Comparison of ENCODE assay signal across 1 cellular context in the genomic region with DNA sequence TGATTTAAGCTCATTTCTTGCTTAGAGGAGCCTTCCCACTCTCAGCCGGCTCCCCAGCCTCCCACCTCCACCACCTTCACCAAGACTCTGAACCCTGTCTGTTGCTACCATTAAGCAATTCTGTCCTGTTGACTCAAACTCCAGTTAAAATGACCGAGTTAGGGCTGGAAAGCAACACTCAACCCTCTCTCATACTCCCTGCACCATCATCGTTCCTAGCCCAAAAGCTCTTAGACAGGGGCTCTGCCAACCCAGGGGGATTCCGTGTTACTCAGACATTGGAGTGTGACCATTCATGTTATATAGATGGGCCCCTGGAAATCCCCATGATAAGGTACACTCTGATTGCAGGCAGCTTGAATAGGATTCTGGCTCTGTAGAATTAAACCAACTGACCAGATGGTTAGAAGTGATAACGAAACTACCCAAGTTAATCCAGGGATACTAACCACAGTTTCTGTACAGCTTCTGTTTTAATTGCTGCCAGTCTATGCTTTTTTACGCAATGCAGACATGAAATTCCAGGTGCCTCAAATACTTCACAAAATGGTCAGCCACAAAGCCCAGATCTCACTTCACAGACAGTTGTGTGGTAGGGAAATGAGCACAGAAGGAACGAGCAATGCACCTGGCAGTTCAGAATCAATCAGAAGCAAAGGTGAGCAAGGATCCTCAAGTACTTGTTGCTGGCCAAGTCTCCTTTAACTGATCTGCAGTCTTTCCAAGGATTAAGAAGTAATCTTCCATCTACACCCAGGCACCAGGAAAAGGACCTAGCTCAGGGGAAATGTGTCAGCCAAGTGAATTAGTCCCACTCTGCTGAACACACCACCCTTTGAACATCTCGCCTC.
TF ChIP-seq lines count a peak whose summit lies in the region.

No MANE protein-coding gene starts in this region.

TF ChIP-seq in H1, 55 proteins besides CTCF, POLR2A, EP300 and RAD21:
- no peak for TF ChIP-seq TAF1 (IDR thresholded peaks at IDR 0.05; ENCODE audit: low read depth, low read length)
- TF ChIP-seq, protein P1, sequence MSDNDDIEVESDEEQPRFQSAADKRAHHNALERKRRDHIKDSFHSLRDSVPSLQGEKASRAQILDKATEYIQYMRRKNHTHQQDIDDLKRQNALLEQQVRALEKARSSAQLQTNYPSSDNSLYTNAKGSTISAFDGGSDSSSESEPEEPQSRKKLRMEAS (IDR thresholded peaks at IDR 0.05), result no peak
- no peak for TF ChIP-seq TEAD4 (IDR thresholded peaks at IDR 0.05; ENCODE audit: low read depth, low read length)
- no peak for TF ChIP-seq CHD1 (IDR thresholded peaks at IDR 0.05; ENCODE audit: low read depth, low read length)
TF ChIP-seq in H1: peak in this region for 0.
